In genomic region chrX:101647716-101648115, GRCh38 we compare ENCODE assay signal across 1 cellular context.
TF ChIP-seq lines count a peak whose summit lies in the region.
"Not testable (repeated sequence)": the region's sequence is repeated elsewhere in the genome, so short reads cannot be mapped to it uniquely, and the experiment has no call there.

No MANE protein-coding gene starts in this region.

- H3K9me3 ChIP-seq in HEK293 (ENCODE audit: control insufficient read depth, insufficient read depth, low read depth, low read length), result not testable (repeated sequence)

- POLR2A ChIA-PET in HEK293 (lab: Yijun Ruan, JAX), result not testable (repeated sequence)

- not testable (repeated sequence) for H3K36me3 ChIP-seq in HEK293 (ENCODE audit: control insufficient read depth in 2 of 2, insufficient read depth in 1 of 2, low read length in 2 of 2)

- CTCF ChIA-PET in HEK293 (lab: Yijun Ruan, JAX), result not testable (repeated sequence)

- not testable (repeated sequence) for H3K4me1 ChIP-seq in HEK293 (ENCODE audit: control insufficient read depth, insufficient read depth, low read length)

- not testable (repeated sequence) for H3K27ac ChIP-seq in HEK293 (ENCODE audit: extremely low read depth, low read depth, low read length)

- H3K4me3 ChIP-seq in HEK293 (ENCODE audit: low read depth, low read length), result not testable (repeated sequence)

- not testable (repeated sequence) for TF ChIP-seq CTCF in HEK293 (tag by site-specific recombination; IDR thresholded peaks at IDR 0.05)

TF ChIP-seq in HEK293, 187 proteins besides CTCF, POLR2A, EP300 and RAD21:
- peak; percentile 55; the same call in 1 of the 2 replicates for TF ChIP-seq SCRT1 (tag by site-specific recombination; IDR thresholded peaks at IDR 0.05; ENCODE audit: borderline replicate concordance)
- peak; percentile 60 for TF ChIP-seq SCRT2 (tag by site-specific recombination; IDR thresholded peaks at IDR 0.05)
